Comparison of ENCODE assay signal across 13 cellular contexts in the genomic region with DNA sequence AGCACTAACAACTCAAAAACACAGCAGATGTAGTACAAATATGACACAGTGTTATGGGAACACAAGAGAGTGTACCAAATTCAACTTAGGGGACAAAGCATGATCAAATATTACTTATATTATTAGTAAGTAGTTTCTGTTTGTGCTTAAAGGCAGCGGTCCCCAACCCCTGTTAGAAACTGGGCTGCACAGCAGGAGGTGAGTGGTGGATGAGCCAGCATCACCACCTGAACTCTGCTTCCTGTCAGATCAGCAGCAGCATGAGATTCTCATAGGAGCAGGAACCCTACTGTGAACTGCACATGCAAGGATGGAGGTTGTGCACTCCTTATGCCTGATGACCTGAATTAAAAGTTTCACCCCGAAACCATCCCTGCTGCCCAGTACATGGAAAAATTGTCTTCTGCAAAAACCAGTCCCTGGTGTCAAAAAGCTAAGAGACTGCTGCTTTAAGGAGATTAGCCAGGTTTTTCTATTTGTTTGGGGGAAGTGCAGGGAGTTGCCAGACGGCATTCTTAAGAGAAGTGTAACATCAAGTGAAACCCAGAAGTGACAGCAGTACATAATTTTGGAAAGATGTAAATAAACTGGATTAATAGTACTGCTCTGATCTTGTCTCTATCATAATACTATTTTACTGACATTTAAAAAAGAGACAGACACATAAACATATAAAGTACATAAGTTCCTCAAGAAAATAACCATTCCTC. TPM values are rescaled to one million over a fixed set of nuclear protein-coding genes. Genes with fewer than 3 reads are reported as not detected.
DNase-seq lines count a peak whose midpoint lies in the region; ATAC-seq and TF ChIP-seq lines count a peak whose summit lies in the region.
"Had no signal": no experiment of that assay in that cellular context is flagged by ENCODE, and none has a peak within 500 bp of the region (broad histone marks: within the 10 kb centered on the region; RNA-seq: fewer than 3 reads in every experiment).

No MANE protein-coding gene starts in this region.

- peak overlapping the region; percentile 53 for H3K27ac Mint-ChIP-seq in CD4-positive, alpha-beta T cell
- H3K27ac Mint-ChIP-seq in activated CD8-positive, alpha-beta T cell treated with anti-CD3 and anti-CD28 coated beads, Interleukin-2, amount 10 ng/mL, durations not matched to agents 7 days and 5 days, result peak overlapping the region; percentile 79

- H3K9me3 ChIP-seq in CD4-positive, alpha-beta T cell (ENCODE audit: control insufficient read depth, low read length), result no peaks in the 10 kb centered on the region
- no peaks in the 10 kb centered on the region for H3K9me3 ChIP-seq in mucosa of descending colon
- H3K9me3 ChIP-seq: BLaER1 treated with 17β-estradiol and CSF1 and Interleukin-3, amounts not matched to agents 10 nM and 100 nM; right lobe of liver had no signal

- no peak for ATAC-seq in CD4-positive, alpha-beta T cell (ENCODE audit: poor library complexity)
- peak; percentile 50 for ATAC-seq in GM18858 (IDR thresholded peaks at IDR 0.05; ENCODE audit: unreplicated experiment)
- peak; percentile 69 for ATAC-seq in HG03045 (IDR thresholded peaks at IDR 0.05; ENCODE audit: unreplicated experiment)
- ATAC-seq in activated CD8-positive, alpha-beta T cell treated with anti-CD3 and anti-CD28 coated beads, Interleukin-2, amount 10 ng/mL, durations not matched to agents 7 days and 5 days, result peak; percentile 50
- no peak for ATAC-seq in mucosa of descending colon
- ATAC-seq: Panc1, right lobe of liver had no signal

- 91 to 95% methylated on average over 3 of the region's 3 CpGs for WGBS in lower leg skin, 2 donors

- no peaks in the 10 kb centered on the region for H3K4me1 ChIP-seq in mucosa of descending colon (ENCODE audit: low read depth)
- H3K4me1 ChIP-seq: BLaER1 treated with 17β-estradiol and CSF1 and Interleukin-3, amounts not matched to agents 10 nM and 100 nM had no signal

- CTCF ChIA-PET in CD4-positive, alpha-beta T cell (lab: Charles Lee), result no interaction called here
- CTCF ChIA-PET in activated CD8-positive, alpha-beta T cell treated with anti-CD3 and anti-CD28 coated beads, Interleukin-2, amount 10 ng/mL, durations not matched to agents 7 days and 5 days (lab: Charles Lee), result interaction anchor here (1.0 kb wide), 1 partner anchor 17 kb away, joined by 3 read pairs; no protein-coding TSS in a partner anchor

- H3K9me3 Mint-ChIP-seq in CD4-positive, alpha-beta T cell, result no peaks in the 10 kb centered on the region
- H3K9me3 Mint-ChIP-seq in activated CD8-positive, alpha-beta T cell treated with anti-CD3 and anti-CD28 coated beads, Interleukin-2, amount 10 ng/mL, durations not matched to agents 7 days and 5 days (ENCODE audit: insufficient read depth), result no peaks in the 10 kb centered on the region

- TF ChIP-seq POLR2A in lower leg skin (IDR thresholded peaks at IDR 0.05), result no peak

- H3K27me3 ChIP-seq in CD4-positive, alpha-beta T cell (ENCODE audit: control insufficient read depth, insufficient read depth, low read length), result no peaks in the 10 kb centered on the region
- H3K27me3 ChIP-seq: BLaER1 treated with 17β-estradiol and CSF1 and Interleukin-3, amounts not matched to agents 10 nM and 100 nM; right lobe of liver had no signal

- H3K4me3 ChIP-seq in lower leg skin (ENCODE audit: low read depth, poor library complexity, severe bottlenecking) (no peak overlapping the region), mucosa of descending colon (no peak overlapping the region)
- H3K4me3 ChIP-seq: BLaER1 treated with 17β-estradiol and CSF1 and Interleukin-3, amounts not matched to agents 10 nM and 100 nM; right lobe of liver had no signal

- peaks cover 90% of the 10 kb centered on the region for H3K36me3 Mint-ChIP-seq in CD4-positive, alpha-beta T cell (ENCODE audit: low read depth)
- H3K36me3 Mint-ChIP-seq in activated CD8-positive, alpha-beta T cell treated with anti-CD3 and anti-CD28 coated beads, Interleukin-2, amount 10 ng/mL, durations not matched to agents 7 days and 5 days (ENCODE audit: low read depth), result peaks cover 55% of the 10 kb centered on the region

- POLR2A ChIA-PET in CD4-positive, alpha-beta T cell (lab: Charles Lee), result interaction anchor here (0.8 to 2.8 kb wide), 3 partner anchors 23 to 25 kb away, joined by 3 to 12 read pairs (median 5); no protein-coding TSS in a partner anchor
- POLR2A ChIA-PET in activated CD8-positive, alpha-beta T cell treated with anti-CD3 and anti-CD28 coated beads, Interleukin-2, amount 10 ng/mL, durations not matched to agents 7 days and 5 days (lab: Charles Lee), result interaction anchor here (1.9 kb wide), 1 partner anchor 25 kb away, joined by 6 read pairs; no protein-coding TSS in a partner anchor

- H3K4me3 Mint-ChIP-seq in CD4-positive, alpha-beta T cell, result no peak overlapping the region
- no peak overlapping the region for H3K4me3 Mint-ChIP-seq in activated CD8-positive, alpha-beta T cell treated with anti-CD3 and anti-CD28 coated beads, Interleukin-2, amount 10 ng/mL, durations not matched to agents 7 days and 5 days

- no peak for TF ChIP-seq CTCF in CD4-positive, alpha-beta T cell (IDR thresholded peaks at IDR 0.05)
- TF ChIP-seq CTCF in lower leg skin (IDR thresholded peaks at IDR 0.05) (no peak), mucosa of descending colon (IDR thresholded peaks at IDR 0.05) (no peak)

- no peak for DNase-seq in CD4-positive, alpha-beta T cell
- DNase-seq in activated CD8-positive, alpha-beta T cell treated with anti-CD3 and anti-CD28 coated beads, Interleukin-2, amount 10 ng/mL, durations not matched to agents 7 days and 5 days, result peak; percentile 26
- DNase-seq in lower leg skin (ENCODE audit: low spot score in 2 of 2) (no peak), posterior cingulate gyrus (no peak), mucosa of descending colon (no peak), NCI-H526 (lab: John Stamatoyannopoulos, UW) (no peak)
- DNase-seq: mammary epithelial cell, NCI-H1092, right lobe of liver had no signal

- H3K27ac ChIP-seq in CD4-positive, alpha-beta T cell (ENCODE audit: low read depth, low read length), result no peak overlapping the region
- H3K27ac ChIP-seq: BLaER1 treated with 17β-estradiol and CSF1 and Interleukin-3, amounts not matched to agents 10 nM and 100 nM; right lobe of liver had no signal

- intact Hi-C loops in CD4-positive, alpha-beta T cell (cut with DNase I, micrococcal nuclease), result no loop called here
- intact Hi-C loops in lower leg skin (cut with DNase I; ENCODE audit: low total_unique reads), result no loop called here
- intact Hi-C loops in posterior cingulate gyrus (cut with DNase I), result no loop called here
- intact Hi-C loops in mucosa of descending colon (cut with DNase I, micrococcal nuclease), result no loop called here

- H3K27me3 Mint-ChIP-seq in CD4-positive, alpha-beta T cell, result no peaks in the 10 kb centered on the region
- H3K27me3 Mint-ChIP-seq in activated CD8-positive, alpha-beta T cell treated with anti-CD3 and anti-CD28 coated beads, Interleukin-2, amount 10 ng/mL, durations not matched to agents 7 days and 5 days (ENCODE audit: low read depth), result no peaks in the 10 kb centered on the region

- H3K4me1 Mint-ChIP-seq in CD4-positive, alpha-beta T cell (ENCODE audit: low read depth), result peaks cover 58% of the 10 kb centered on the region
- H3K4me1 Mint-ChIP-seq in activated CD8-positive, alpha-beta T cell treated with anti-CD3 and anti-CD28 coated beads, Interleukin-2, amount 10 ng/mL, durations not matched to agents 7 days and 5 days (ENCODE audit: low read depth), result peaks cover 39% of the 10 kb centered on the region

- no peaks in the 10 kb centered on the region for H3K36me3 ChIP-seq in mucosa of descending colon (ENCODE audit: low read depth)

RNA-seq across cellular contexts. Expression of gene GTF2A1, which starts 26.7 kb away (rescaled TPM):
- total RNA-seq in CD4-positive, alpha-beta T cell, result 10 to 100 TPM; 11.5 to 12.8 TPM
- total RNA-seq in activated CD8-positive, alpha-beta T cell treated with anti-CD3 and anti-CD28 coated beads, Interleukin-2, amount 10 ng/mL, durations not matched to agents 7 days and 5 days, result 10 to 100 TPM; 33.6 to 33.7 TPM
- total RNA-seq in lower leg skin (10 to 100 TPM; 32.1 to 39.7 (median 35.5) TPM), mucosa of descending colon (10 to 100 TPM; 24.2 to 31.0 (median 29.5) TPM)

Comparison
In these comparisons a context has a peak if more than half of its experiments do, and no peak if none do; other contexts are left out.
1. ATAC-seq: peak in GM18858 (single experiment), HG03045 (single experiment) and activated CD8-positive, alpha-beta T cell treated with anti-CD3 and anti-CD28 coated beads, Interleukin-2, amount 10 ng/mL, durations not matched to agents 7 days and 5 days (single experiment); none in CD4-positive, alpha-beta T cell (single experiment) and mucosa of descending colon (single experiment).